8 cellular contexts compared by ENCODE assay signal in the genomic region with DNA sequence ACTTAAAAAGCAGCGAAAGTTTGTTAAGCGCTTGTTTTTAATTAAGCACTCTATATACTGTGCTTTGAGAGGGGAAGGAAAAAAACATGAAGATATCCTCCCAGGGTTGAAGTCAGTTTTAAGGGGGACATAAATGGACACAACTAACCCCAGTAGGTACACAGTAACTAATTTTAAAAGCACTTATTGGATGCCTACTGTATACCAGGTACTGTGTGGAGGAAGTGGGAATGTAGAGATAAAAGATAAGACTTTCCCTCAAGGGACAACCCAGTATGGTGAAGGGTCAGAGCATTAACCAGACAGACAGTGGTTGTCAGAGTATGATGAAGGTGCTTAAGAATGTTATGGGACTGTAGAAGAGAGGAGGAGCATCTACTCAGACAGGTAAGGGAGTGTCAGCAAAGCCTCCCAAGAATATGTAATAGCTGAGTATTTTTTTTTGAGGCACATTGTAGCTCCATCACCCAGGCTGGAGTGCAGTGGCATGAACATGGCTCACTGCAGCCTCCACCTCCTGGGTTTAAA. TPM values are rescaled to one million over a fixed set of nuclear protein-coding genes. Genes with fewer than 3 reads are reported as not detected.
A peak's percentile ranks its signal among the peaks of the same experiment; 100 is the strongest.
DNase-seq lines count a peak whose midpoint lies in the region; ATAC-seq and TF ChIP-seq lines count a peak whose summit lies in the region.

No MANE protein-coding gene starts in this region.

- H3K27me3 Mint-ChIP-seq in CD4-positive, alpha-beta T cell = no peaks in the 10 kb centered on the region
- peaks cover 22% of the 10 kb centered on the region for H3K27me3 Mint-ChIP-seq in endothelial cell (ENCODE audit: unreplicated experiment)
- H3K27me3 Mint-ChIP-seq in neural progenitor cell (ENCODE audit: insufficient read depth, low read depth) = peaks cover 9% of the 10 kb centered on the region

- peaks cover 55% of the 10 kb centered on the region for H3K79me2 ChIP-seq in OCI-LY3 (ENCODE audit: low read length)
- peaks cover 58% of the 10 kb centered on the region for H3K79me2 ChIP-seq in neural progenitor cell (ENCODE audit: low read depth)

- peak overlapping the region; percentile 96 for H3K4me2 ChIP-seq in OCI-LY3 (ENCODE audit: low read length)
- peak overlapping the region; percentile 96 for H3K4me2 ChIP-seq in neural progenitor cell

- H3K4me3 ChIP-seq in OCI-LY3 (ENCODE audit: low read length) (peak overlapping the region; percentile 99), neural progenitor cell (peak overlapping the region; percentile 75)

- H3F3A ChIP-seq in neural progenitor cell (ENCODE audit: low read depth) = no peaks in the 10 kb centered on the region

- DNase-seq in CD4-positive, alpha-beta T cell = no peak
- DNase-seq in endothelial cell (ENCODE audit: low spot score) = no peak
- DNase-seq in neural progenitor cell (ENCODE audit: low spot score) = no peak
- DNase-seq in activated effector memory CD4-positive, alpha-beta T cell treated with Interleukin-2 at 50 U/mL for 16 hours = no peak
- no peak for DNase-seq in amygdala (lab: John Stamatoyannopoulos, UW)

- H3K9me3 Mint-ChIP-seq in CD4-positive, alpha-beta T cell = no peaks in the 10 kb centered on the region
- no peaks in the 10 kb centered on the region for H3K9me3 Mint-ChIP-seq in endothelial cell (ENCODE audit: unreplicated experiment)
- no peaks in the 10 kb centered on the region for H3K9me3 Mint-ChIP-seq in neural progenitor cell

- peak overlapping the region; percentile 100 for H3K4me3 Mint-ChIP-seq in CD4-positive, alpha-beta T cell
- H3K4me3 Mint-ChIP-seq in endothelial cell (ENCODE audit: unreplicated experiment) = peak overlapping the region; percentile 95
- peak overlapping the region; percentile 99 for H3K4me3 Mint-ChIP-seq in neural progenitor cell

- peaks cover 62% of the 10 kb centered on the region for H3K4me1 Mint-ChIP-seq in CD4-positive, alpha-beta T cell (ENCODE audit: low read depth)
- H3K4me1 Mint-ChIP-seq in endothelial cell (ENCODE audit: unreplicated experiment) (peaks cover 43% of the 10 kb centered on the region), neural progenitor cell (peaks cover 21% of the 10 kb centered on the region)

- H3K36me3 Mint-ChIP-seq in CD4-positive, alpha-beta T cell (ENCODE audit: low read depth) = peaks cover 50% of the 10 kb centered on the region
- H3K36me3 Mint-ChIP-seq in endothelial cell (ENCODE audit: low read depth, unreplicated experiment) (peaks cover 10% of the 10 kb centered on the region), neural progenitor cell (peaks cover 6% of the 10 kb centered on the region)

- ATAC-seq in CD4-positive, alpha-beta T cell (ENCODE audit: poor library complexity) = no peak
- ATAC-seq in GM21423 (IDR thresholded peaks at IDR 0.05; ENCODE audit: unreplicated experiment) (no peak), GM19452 (IDR thresholded peaks at IDR 0.05; ENCODE audit: unreplicated experiment) (no peak)

- H3K27ac ChIP-seq in CD4-positive, alpha-beta T cell (ENCODE audit: low read depth, low read length) = peak overlapping the region; percentile 94
- no peak overlapping the region for H3K27ac ChIP-seq in OCI-LY3 (ENCODE audit: low read length)
- no peak overlapping the region for H3K27ac ChIP-seq in neural progenitor cell

- intact Hi-C loops in CD4-positive, alpha-beta T cell (cut with DNase I, micrococcal nuclease) = loop anchor here in 1 of 2 experiments (1.0 to 10.0 kb wide), 4 partner anchors 41 to 1090 kb away; a partner anchor contains a TSS

- H4K20me1 ChIP-seq in OCI-LY3 (ENCODE audit: insufficient read depth, low read length) (peaks cover 31% of the 10 kb centered on the region), neural progenitor cell (ENCODE audit: low read depth) (peaks cover 56% of the 10 kb centered on the region)

- CTCF ChIA-PET in CD4-positive, alpha-beta T cell (lab: Charles Lee) = interaction anchor here (2.0 kb wide), 1 partner anchor 30 kb away, joined by 14 read pairs; no protein-coding TSS in a partner anchor

- peak overlapping the region; percentile 98 for H3K27ac Mint-ChIP-seq in CD4-positive, alpha-beta T cell
- H3K27ac Mint-ChIP-seq in endothelial cell (ENCODE audit: unreplicated experiment) (peak overlapping the region; percentile 99), neural progenitor cell (no peak overlapping the region)

- H3K36me3 ChIP-seq in OCI-LY3 (replicated peaks; ENCODE audit: low read depth, low read length) = no peaks in the 10 kb centered on the region
- H3K36me3 ChIP-seq in neural progenitor cell = peaks cover 2% of the 10 kb centered on the region

- TF ChIP-seq CTCF in CD4-positive, alpha-beta T cell (IDR thresholded peaks at IDR 0.05) = no peak
- TF ChIP-seq CTCF in OCI-LY3 (IDR thresholded peaks at IDR 0.05; ENCODE audit: low read depth, low read length) (no peak), endothelial cell (IDR thresholded peaks at IDR 0.05; ENCODE audit: unreplicated experiment) (no peak), neural progenitor cell (IDR thresholded peaks at IDR 0.05) (no peak)

- no peaks in the 10 kb centered on the region for H3K27me3 ChIP-seq in CD4-positive, alpha-beta T cell (ENCODE audit: control insufficient read depth, insufficient read depth, low read length)
- no peaks in the 10 kb centered on the region for H3K27me3 ChIP-seq in OCI-LY3 (ENCODE audit: low read depth, low read length)
- H3K27me3 ChIP-seq in neural progenitor cell = peaks cover 15% of the 10 kb centered on the region

- POLR2A ChIA-PET in CD4-positive, alpha-beta T cell (lab: Charles Lee) = interaction anchor here (0.6 kb wide), 1 partner anchor 43 kb away, joined by 5 read pairs; no protein-coding TSS in a partner anchor

- H3K9me3 ChIP-seq in CD4-positive, alpha-beta T cell (ENCODE audit: control insufficient read depth, low read length) = no peaks in the 10 kb centered on the region
- no peaks in the 10 kb centered on the region for H3K9me3 ChIP-seq in OCI-LY3 (ENCODE audit: insufficient read depth, low read length)
- H3K9me3 ChIP-seq in neural progenitor cell (ENCODE audit: low read depth) = no peaks in the 10 kb centered on the region

- peak overlapping the region; percentile 86 for H3K9ac ChIP-seq in OCI-LY3 (ENCODE audit: low read length)
- peak overlapping the region; percentile 59 for H3K9ac ChIP-seq in neural progenitor cell

- H2AFZ ChIP-seq in OCI-LY3 (ENCODE audit: low read depth, low read length) = no peak overlapping the region
- no peak overlapping the region for H2AFZ ChIP-seq in neural progenitor cell (replicated peaks)

- H3K4me1 ChIP-seq in OCI-LY3 (ENCODE audit: low read length) (peaks cover 20% of the 10 kb centered on the region), neural progenitor cell (peaks cover 9% of the 10 kb centered on the region)

RNA-seq across cellular contexts. Expression of a gene that starts 0.9 kb away (rescaled TPM):
- total RNA-seq in CD4-positive, alpha-beta T cell = 10 to 100 TPM; 86.1 to 88.0 TPM
- total RNA-seq in endothelial cell (ENCODE audit: unreplicated experiment) (57.2 TPM), neural progenitor cell (ENCODE audit: low replicate concordance) (43.9 and 56.0 TPM in 2 replicates)

RNA-seq across cellular contexts. Expression of a gene that starts 15.0 kb away (rescaled TPM):
- total RNA-seq in CD4-positive, alpha-beta T cell = 10 to 100 TPM; 10.3 to 13.2 TPM
- total RNA-seq in endothelial cell (ENCODE audit: unreplicated experiment) (12.6 TPM), neural progenitor cell (ENCODE audit: low replicate concordance) (13.7 and 18.6 TPM in 2 replicates)

RNA-seq across cellular contexts. Expression of a gene that starts 15.9 kb away (rescaled TPM):
- total RNA-seq in CD4-positive, alpha-beta T cell = 100 to 1,000 TPM; 145 to 151 TPM
- total RNA-seq in endothelial cell (ENCODE audit: unreplicated experiment) (109 TPM), neural progenitor cell (ENCODE audit: low replicate concordance) (23.7 and 34.7 TPM in 2 replicates)

RNA-seq across cellular contexts. Expression of a gene that starts 44.9 kb away (rescaled TPM):
- total RNA-seq in CD4-positive, alpha-beta T cell = 10 to 100 TPM; 92.2 to 95.3 TPM
- total RNA-seq in endothelial cell (ENCODE audit: unreplicated experiment) (75.8 TPM), neural progenitor cell (ENCODE audit: low replicate concordance) (38.6 and 46.4 TPM in 2 replicates)

RNA-seq across cellular contexts. Expression of a gene that starts 45.5 kb away (rescaled TPM):
- 10 to 100 TPM; 15.3 to 15.5 TPM for total RNA-seq in CD4-positive, alpha-beta T cell
- 39.8 TPM for total RNA-seq in endothelial cell (ENCODE audit: unreplicated experiment)
- total RNA-seq in neural progenitor cell (ENCODE audit: low replicate concordance) = 18.5 and 32.1 TPM in 2 replicates
